ENCODE assay signal across 13 cellular contexts in genomic region chr5:157486861-157487260, GRCh38. TPM values are rescaled to one million over a fixed set of nuclear protein-coding genes. Genes with fewer than 3 reads are reported as not detected.
A peak's percentile ranks its signal among the peaks of the same experiment; 100 is the strongest.
DNase-seq lines count a peak whose midpoint lies in the region; ATAC-seq, FAIRE-seq and TF ChIP-seq lines count a peak whose summit lies in the region.
"Had no signal": no experiment of that assay in that cellular context is flagged by ENCODE, and none has a peak within 500 bp of the region (broad histone marks: within the 10 kb centered on the region; RNA-seq: fewer than 3 reads in every experiment).

No MANE protein-coding gene starts in this region.

- H3K27ac ChIP-seq in duodenal mucosa (ENCODE audit: low read depth, low read length), result peak overlapping the region; percentile 44
- H3K27ac ChIP-seq in aorta (ENCODE audit: low read depth in 1 of 2, low read length in 2 of 2), result no peak overlapping the region

- 76 to 78% methylated on average over 3 of the region's 3 CpGs for WGBS in aorta, 2 donors

- no peaks in the 10 kb centered on the region for H3K9me3 ChIP-seq in duodenal mucosa (ENCODE audit: control insufficient read depth in 1 of 2, low read length in 2 of 2)
- no peaks in the 10 kb centered on the region for H3K9me3 ChIP-seq in aorta (ENCODE audit: control insufficient read depth, low read length)

- ATAC-seq in GM19372 (IDR thresholded peaks at IDR 0.05; ENCODE audit: low read depth, unreplicated experiment), result peak; percentile 50
- ATAC-seq in HG03066 (IDR thresholded peaks at IDR 0.05; ENCODE audit: low read depth, unreplicated experiment), result peak; percentile 46
- ATAC-seq in aorta (ENCODE audit: low FRiP score), result no peak

- no peaks in the 10 kb centered on the region for H3K27me3 ChIP-seq in duodenal mucosa (ENCODE audit: control insufficient read depth in 1 of 2, insufficient read depth in 2 of 2, low read length in 2 of 2)
- no peaks in the 10 kb centered on the region for H3K27me3 ChIP-seq in aorta (ENCODE audit: control insufficient read depth in 1 of 2, insufficient read depth in 2 of 2, low read length in 1 of 2)

- peaks cover 5 to 15% of the 10 kb centered on the region in 2 donors for H3K4me1 ChIP-seq in duodenal mucosa (ENCODE audit: control insufficient read depth in 1 of 2, insufficient read depth in 2 of 2, low read length in 2 of 2)
- no peaks in the 10 kb centered on the region for H3K4me1 ChIP-seq in aorta (ENCODE audit: control insufficient read depth in 1 of 2, insufficient read depth in 2 of 2, low read length in 2 of 2)

- no peak for TF ChIP-seq POLR2A in GM12892 (IDR thresholded peaks at IDR 0.05; ENCODE audit: low read depth, low read length)

- intact Hi-C loops in aorta (cut with DNase I), result no loop called here

- H3K9ac ChIP-seq in duodenal mucosa (ENCODE audit: low read depth in 1 of 2, low read length in 2 of 2), result no peak overlapping the region

- DNase-seq in GM12892 (ENCODE audit: insufficient read length) (no peak), COLO668 (lab: John Stamatoyannopoulos, UW; ENCODE audit: unreplicated experiment) (no peak), aorta (no peak)
- DNase-seq in stimulated activated naive CD4-positive, alpha-beta T cell treated with Interleukin-2 at 50 U/mL for 16 hours (lab: John Stamatoyannopoulos, UW), result no peak
- no peak for DNase-seq in effector CD8-positive, alpha-beta T cell (lab: John Stamatoyannopoulos, UW)
- DNase-seq: activated naive CD4-positive, alpha-beta T cell treated with anti-CD3 and anti-CD28 coated beads for 36 hours; EL; NCI-H2171 had no signal

- no peak overlapping the region for H3K4me3 ChIP-seq in duodenal mucosa (ENCODE audit: low read depth in 1 of 2, low read length in 2 of 2)
- H3K4me3 ChIP-seq in aorta (ENCODE audit: low read length in 2 of 2), result no peak overlapping the region

- H3K36me3 ChIP-seq in duodenal mucosa (ENCODE audit: control insufficient read depth in 1 of 2, insufficient read depth in 2 of 2, low read length in 2 of 2), result peaks cover 16 to 18% of the 10 kb centered on the region in 2 donors
- H3K36me3 ChIP-seq in aorta (ENCODE audit: control insufficient read depth in 1 of 2, insufficient read depth in 2 of 2, low read length in 1 of 2), result peaks cover 12 to 14% of the 10 kb centered on the region in 2 donors

- FAIRE-seq in GM12892 (lab: Jason Lieb, UNC), result peak; percentile 69

RNA-seq across cellular contexts. Expression of gene NIPAL4, which starts 26.8 kb away (rescaled TPM):
- 0.40 TPM for polyA plus RNA-seq in GM12892 (2012; ENCODE audit: missing spikeins)
- under 1 TPM in 1 of 2 donors, not detected in 1; 0.55 TPM for total RNA-seq in aorta
- polyA plus RNA-seq in aorta, result under 1 TPM in 1 of 2 donors, not detected in 1; 0.28 TPM
- total RNA-seq: dermis microvascular lymphatic vessel endothelial cell had no signal
- polyA plus RNA-seq: naive thymus-derived CD8-positive, alpha-beta T cell had no signal
